Comparison of ENCODE assay signal across 18 cellular contexts in genomic region chr18:23049698-23050373, GRCh38.
DNase-seq lines count a peak whose midpoint lies in the region; ATAC-seq and TF ChIP-seq lines count a peak whose summit lies in the region.
"Had no signal": no experiment of that assay in that cellular context is flagged by ENCODE, and none has a peak within 500 bp of the region (broad histone marks: within the 10 kb centered on the region; RNA-seq: fewer than 3 reads in every experiment).

No MANE protein-coding gene starts in this region.

- TF ChIP-seq CTCF in HFFc6 (IDR thresholded peaks at IDR 0.05) (no peak), omental fat pad (IDR thresholded peaks at IDR 0.05) (no peak)

- H3K36me3 Mint-ChIP-seq in activated T-cell treated with anti-CD3 and anti-CD28 coated beads, Interleukin-2, amount 50 U/mL, for 72 hours (ENCODE audit: insufficient read depth in 2 of 2): no peaks in the 10 kb centered on the region
- H3K36me3 Mint-ChIP-seq in HFFc6 (ENCODE audit: low read depth): no peaks in the 10 kb centered on the region
- H3K36me3 Mint-ChIP-seq in activated T-helper 17 cell treated with anti-CD3 and anti-CD28 coated beads, Interleukin-2, amount 50 U/mL, for 72 hours (ENCODE audit: low read depth): no peaks in the 10 kb centered on the region
- no peaks in the 10 kb centered on the region for H3K36me3 Mint-ChIP-seq in naive thymus-derived CD8-positive, alpha-beta T cell

- DNase-seq in activated T-cell treated with anti-CD3 and anti-CD28 coated beads, Interleukin-2, amount 50 U/mL, for 72 hours: no peak
- DNase-seq in activated T-cell treated with anti-CD3 and anti-CD28 coated beads, Interleukin-2, amount 50 U/mL, for 1 hour: no peak
- peak; percentile 24 for DNase-seq in HFFc6
- peak in 2 of 10 donors; percentile 29 to 33 for DNase-seq in naive thymus-derived CD8-positive, alpha-beta T cell
- no peak for DNase-seq in omental fat pad (ENCODE audit: low spot score)
- DNase-seq in stimulated activated CD4-positive, alpha-beta T cell treated with anti-CD3 and anti-CD28 coated beads, Interleukin-4, amount 100 ng/mL, for 24 hours: no peak
- no peak for DNase-seq in left ventricle myocardium superior
- DNase-seq: activated CD8-positive, alpha-beta memory T cell treated with anti-CD3 and anti-CD28 coated beads for 24 hours; activated effector memory CD4-positive, alpha-beta T cell treated with anti-CD3 and anti-CD28 coated beads, Interleukin-2, amount 50 U/mL, for 16 hours; DMS79; endodermal cell; mucosa of descending colon; NCI-H2081; right lobe of liver; stimulated activated CD4-positive, alpha-beta T cell treated with anti-CD3 and anti-CD28 coated beads, Interleukin-15, amount 100 ng/mL, for 24 hours; transverse colon had no signal

- intact Hi-C loops in left ventricle myocardium superior (cut with micrococcal nuclease): no loop called here

- peak overlapping the region; percentile 22 for H3K27ac Mint-ChIP-seq in activated T-cell treated with anti-CD3 and anti-CD28 coated beads, Interleukin-2, amount 50 U/mL, for 72 hours
- H3K27ac Mint-ChIP-seq in HFFc6: no peak overlapping the region; the same call in 1 of the 2 replicates
- peak overlapping the region; percentile 41 for H3K27ac Mint-ChIP-seq in activated T-helper 17 cell treated with anti-CD3 and anti-CD28 coated beads, Interleukin-2, amount 50 U/mL, for 72 hours
- peak overlapping the region in 6 of 10 donors; percentile 20 to 83 (median 73) for H3K27ac Mint-ChIP-seq in naive thymus-derived CD8-positive, alpha-beta T cell
- H3K27ac Mint-ChIP-seq: endodermal cell had no signal

- H3K27me3 Mint-ChIP-seq in activated T-cell treated with anti-CD3 and anti-CD28 coated beads, Interleukin-2, amount 50 U/mL, for 72 hours (ENCODE audit: low read depth): no peaks in the 10 kb centered on the region
- no peaks in the 10 kb centered on the region for H3K27me3 Mint-ChIP-seq in HFFc6 (ENCODE audit: insufficient read depth)
- no peaks in the 10 kb centered on the region for H3K27me3 Mint-ChIP-seq in activated T-helper 17 cell treated with anti-CD3 and anti-CD28 coated beads, Interleukin-2, amount 50 U/mL, for 72 hours
- no peaks in the 10 kb centered on the region for H3K27me3 Mint-ChIP-seq in naive thymus-derived CD8-positive, alpha-beta T cell

- peaks cover 0 to 4% of the 10 kb centered on the region in 2 donors for H3K9me3 Mint-ChIP-seq in activated T-cell treated with anti-CD3 and anti-CD28 coated beads, Interleukin-2, amount 50 U/mL, for 72 hours
- no peaks in the 10 kb centered on the region for H3K9me3 Mint-ChIP-seq in HFFc6
- no peaks in the 10 kb centered on the region for H3K9me3 Mint-ChIP-seq in activated T-helper 17 cell treated with anti-CD3 and anti-CD28 coated beads, Interleukin-2, amount 50 U/mL, for 72 hours
- no peaks in the 10 kb centered on the region for H3K9me3 Mint-ChIP-seq in naive thymus-derived CD8-positive, alpha-beta T cell
- H3K9me3 Mint-ChIP-seq: endodermal cell had no signal

- POLR2A ChIA-PET in naive thymus-derived CD8-positive, alpha-beta T cell (lab: Charles Lee): interaction anchor here (0.5 to 0.7 kb wide), 3 partner anchors 20 to 101 kb away, joined by 3 to 4 read pairs (median 3); no protein-coding TSS in a partner anchor

- ATAC-seq in activated T-cell treated with anti-CD3 and anti-CD28 coated beads, Interleukin-2, amount 50 U/mL, for 72 hours (replicated peaks in 1 of 2): no peak
- no peak for ATAC-seq in activated T-helper 17 cell treated with anti-CD3 and anti-CD28 coated beads, Interleukin-2, amount 50 U/mL, for 72 hours (replicated peaks)
- ATAC-seq in naive thymus-derived CD8-positive, alpha-beta T cell: peak; percentile 54 to 74
- no peak for ATAC-seq in omental fat pad (ENCODE audit: low FRiP score)
- no peak for ATAC-seq in left ventricle myocardium superior
- ATAC-seq: left lobe of liver, mucosa of descending colon had no signal

- H3K4me1 Mint-ChIP-seq in activated T-cell treated with anti-CD3 and anti-CD28 coated beads, Interleukin-2, amount 50 U/mL, for 72 hours (ENCODE audit: low read depth): peaks cover 15% of the 10 kb centered on the region
- peaks cover 25% of the 10 kb centered on the region for H3K4me1 Mint-ChIP-seq in HFFc6 (ENCODE audit: low read depth)
- H3K4me1 Mint-ChIP-seq in activated T-helper 17 cell treated with anti-CD3 and anti-CD28 coated beads, Interleukin-2, amount 50 U/mL, for 72 hours: peaks cover 15% of the 10 kb centered on the region
- peaks cover 11 to 20% (median 15%) of the 10 kb centered on the region in 4 donors for H3K4me1 Mint-ChIP-seq in naive thymus-derived CD8-positive, alpha-beta T cell

- no peak overlapping the region for H3K4me3 Mint-ChIP-seq in activated T-cell treated with anti-CD3 and anti-CD28 coated beads, Interleukin-2, amount 50 U/mL, for 72 hours
- H3K4me3 Mint-ChIP-seq in HFFc6: no peak overlapping the region
- H3K4me3 Mint-ChIP-seq in activated T-helper 17 cell treated with anti-CD3 and anti-CD28 coated beads, Interleukin-2, amount 50 U/mL, for 72 hours: peak overlapping the region; percentile 33
- H3K4me3 Mint-ChIP-seq in naive thymus-derived CD8-positive, alpha-beta T cell: peak overlapping the region in 8 of 10 donors; percentile 1 to 46 (median 26)
- H3K4me3 Mint-ChIP-seq: endodermal cell had no signal

Comparison
In these comparisons a context has a peak if more than half of its experiments do, and no peak if none do; other contexts are left out.
1. ATAC-seq: peak in naive thymus-derived CD8-positive, alpha-beta T cell (2 of 2); none in activated T-cell treated with anti-CD3 and anti-CD28 coated beads, Interleukin-2, amount 50 U/mL, for 72 hours (0 of 2), activated T-helper 17 cell treated with anti-CD3 and anti-CD28 coated beads, Interleukin-2, amount 50 U/mL, for 72 hours (single experiment), omental fat pad (single experiment) and left ventricle myocardium superior (single experiment).
2. H3K4me3 Mint-ChIP-seq: peak in activated T-helper 17 cell treated with anti-CD3 and anti-CD28 coated beads, Interleukin-2, amount 50 U/mL, for 72 hours (single experiment) and naive thymus-derived CD8-positive, alpha-beta T cell (8 of 10); none in activated T-cell treated with anti-CD3 and anti-CD28 coated beads, Interleukin-2, amount 50 U/mL, for 72 hours (0 of 2) and HFFc6 (single experiment).